7 cellular contexts compared by ENCODE assay signal in genomic region chr5:38911933-38912332, GRCh38.
"Had no signal": no experiment of that assay in that cellular context is flagged by ENCODE, and none has a peak within 500 bp of the region (broad histone marks: within the 10 kb centered on the region; RNA-seq: fewer than 3 reads in every experiment).

No MANE protein-coding gene starts in this region.

- DNase-seq: GDM1, GF-D8 had no signal

- H3K4me3 ChIP-seq: GM12878 had no signal

- FAIRE-seq: G401.6, GM12878, GM12892, GM18507, GM19239 had no signal

- ATAC-seq: GM12878 had no signal
